Comparison of ENCODE assay signal across 1 cellular context in the genomic region with DNA sequence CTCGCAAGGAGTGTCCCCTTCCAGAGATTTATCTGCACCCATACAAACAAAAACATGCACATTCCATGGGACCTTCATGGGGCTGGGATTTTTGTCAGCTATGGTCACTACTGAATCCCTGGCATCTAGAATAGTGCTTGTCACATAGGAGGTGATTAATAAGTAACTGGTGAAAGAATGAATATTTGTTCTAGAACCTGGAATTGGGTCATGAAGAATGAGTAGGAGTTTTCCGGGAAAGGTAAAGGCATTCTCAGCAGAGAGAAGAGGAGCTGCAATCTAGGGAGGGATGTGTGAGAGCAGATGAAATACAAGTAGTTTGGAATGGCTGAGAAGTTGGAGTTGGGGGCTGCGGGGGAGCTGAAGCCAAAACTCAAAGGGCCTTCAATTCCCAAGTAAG.
TF ChIP-seq lines count a peak whose summit lies in the region.

No MANE protein-coding gene starts in this region.

TF ChIP-seq in HepG2, 621 proteins besides CTCF, POLR2A, EP300 and RAD21 (continued from another document):
- TF ChIP-seq ARID4A (CRISPR knock-in tag; IDR thresholded peaks at IDR 0.05; ENCODE audit: borderline replicate concordance) (no peak), PTBP1 (IDR thresholded peaks at IDR 0.05; ENCODE audit: low read depth, low read length, poor library complexity, severe bottlenecking) (no peak), SAP130 (CRISPR knock-in tag; IDR thresholded peaks at IDR 0.05; ENCODE audit: low read depth) (peak; percentile 48), KAT8 (CRISPR knock-in tag; IDR thresholded peaks at IDR 0.05) (peak; percentile 39; the same call in 1 of the 2 replicates), ZNF614 (CRISPR knock-in tag; IDR thresholded peaks at IDR 0.05; ENCODE audit: borderline replicate concordance) (no peak), ZSCAN21 (CRISPR knock-in tag; IDR thresholded peaks at IDR 0.05; ENCODE audit: borderline replicate concordance) (no peak), HOXA9 (CRISPR knock-in tag; IDR thresholded peaks at IDR 0.05; ENCODE audit: borderline replicate concordance) (no peak), JUNB (CRISPR knock-in tag; IDR thresholded peaks at IDR 0.05; ENCODE audit: borderline replicate concordance) (no peak), GATAD2A (CRISPR knock-in tag; IDR thresholded peaks at IDR 0.05) (peak; percentile 66), FOSL2 (CRISPR knock-in tag; IDR thresholded peaks at IDR 0.05) (peak; percentile 64), MIXL1 (CRISPR knock-in tag; IDR thresholded peaks at IDR 0.05) (peak; percentile 47; the same call in 1 of the 2 replicates)
